ENCODE assay signal across 8 cellular contexts in genomic region chr21:35048706-35049617, GRCh38. TPM values are rescaled to one million over a fixed set of nuclear protein-coding genes. Genes with fewer than 3 reads are reported as not detected.
A peak's percentile ranks its signal among the peaks of the same experiment; 100 is the strongest.
DNase-seq lines count a peak whose midpoint lies in the region; ATAC-seq, FAIRE-seq and TF ChIP-seq lines count a peak whose summit lies in the region.

RUNX1 (minus strand) TSS chr21:35049302.

- 57 to 68% methylated on average over 14 of the region's 14 CpGs for WGBS in esophagus squamous epithelium, 2 donors
- WGBS in psoas muscle, 3 donors = 63 to 76% (median 66%) methylated on average over 14 of the region's 14 CpGs

- peak in 3 of 4 donors; percentile 7 to 40 (median 39) for TF ChIP-seq POLR2A in esophagus squamous epithelium (IDR thresholded peaks at IDR 0.05)

- DNase-seq in GM13976 (ENCODE audit: low spot score) (peak; percentile 72), NOMO-1 treated with DMSO at 0.1 percent for 48 hours (lab: John Stamatoyannopoulos, UW; ENCODE audit: unreplicated experiment) (peak; percentile 98), esophagus squamous epithelium (lab: John Stamatoyannopoulos, UW) (peak; percentile 22), psoas muscle (peak; percentile 32 to 59), BE2C (no peak), D721Med (ENCODE audit: insufficient read length, low spot score) (no peak)
- peak; percentile 67 for DNase-seq in activated CD8-positive, alpha-beta memory T cell treated with anti-CD3 and anti-CD28 coated beads, Interleukin-2, amount 50 U/mL, for 4 hours

- in situ Hi-C loops in GM13976 (cut with MboI; ENCODE audit: low sequenced_read_pairs, unreplicated experiment) = loop anchor here (10.0 kb wide), 1 partner anchor 164 kb away; no protein-coding TSS in a partner anchor

- H3K27me3 ChIP-seq in esophagus squamous epithelium = peaks cover 0 to 14% (median 0%) of the 10 kb centered on the region in 4 donors
- H3K27me3 ChIP-seq in psoas muscle (ENCODE audit: insufficient read depth in 3 of 3, low read length in 2 of 3) = no peaks in the 10 kb centered on the region
- no peaks in the 10 kb centered on the region for H3K27me3 ChIP-seq in BE2C

- FAIRE-seq in D721Med (lab: Jason Lieb, UNC) = no peak

- intact Hi-C loops in esophagus squamous epithelium (cut with DNase I) = loop anchor here (10.0 kb wide), 1 partner anchor 154 kb away; no protein-coding TSS in a partner anchor
- intact Hi-C loops in psoas muscle (cut with DNase I) = loop anchor here (2.0 to 10.0 kb wide), 5 partner anchors 156 to 978 kb away; no protein-coding TSS in a partner anchor

- H3K4me1 ChIP-seq in esophagus squamous epithelium = peaks cover 22 to 51% (median 27%) of the 10 kb centered on the region in 3 donors
- peaks cover 47% of the 10 kb centered on the region for H3K4me1 ChIP-seq in psoas muscle
- no peaks in the 10 kb centered on the region for H3K4me1 ChIP-seq in BE2C

- H3K36me3 ChIP-seq in esophagus squamous epithelium = no peaks in the 10 kb centered on the region
- H3K36me3 ChIP-seq in psoas muscle (ENCODE audit: insufficient read depth in 1 of 2, low read depth in 1 of 2) = peaks cover 0 to 33% of the 10 kb centered on the region in 2 donors
- H3K36me3 ChIP-seq in BE2C = no peaks in the 10 kb centered on the region

- H3K4me3 ChIP-seq in esophagus squamous epithelium (peak within 1 kb of the TSS; percentile 7 to 56 (median 33)), psoas muscle (peak within 1 kb of the TSS; percentile 80), BE2C (ENCODE audit: low read depth, low read length) (no peak within 1 kb of the TSS)

- H3K9me3 ChIP-seq in esophagus squamous epithelium (no peaks in the 10 kb centered on the region), psoas muscle (no peaks in the 10 kb centered on the region), BE2C (no peaks in the 10 kb centered on the region)

- TF ChIP-seq CTCF in GM13976 (IDR thresholded peaks at IDR 0.05; ENCODE audit: borderline replicate concordance, control extremely low read depth, extremely low read depth, insufficient read depth, missing control alignments) (no peak), esophagus squamous epithelium (IDR thresholded peaks at IDR 0.05) (no peak), psoas muscle (IDR thresholded peaks at IDR 0.05) (no peak), BE2C (IDR thresholded peaks at IDR 0.05; ENCODE audit: low read depth, low read length) (no peak), D721Med (IDR thresholded peaks at IDR 0.05; ENCODE audit: insufficient read depth, missing control alignments) (no peak)

- ATAC-seq in HG02759 (IDR thresholded peaks at IDR 0.05; ENCODE audit: unreplicated experiment) (peak; percentile 77), psoas muscle (peak; percentile 16 to 53 (median 32))

- peak within 1 kb of the TSS; percentile 17 to 81 (median 73) for H3K27ac ChIP-seq in esophagus squamous epithelium
- H3K27ac ChIP-seq in psoas muscle = peak within 1 kb of the TSS; percentile 96

RNA-seq across cellular contexts. Expression of gene RUNX1, which starts in this region (rescaled TPM):
- total RNA-seq in esophagus squamous epithelium (10 to 100 TPM in 3 of 4 donors, 1 to 10 TPM in 1; 8.2 to 25.4 (median 18.3) TPM), psoas muscle (100 to 1,000 TPM in 1 of 4 donors, 10 to 100 TPM in 3; 30.1 to 230 (median 55.7) TPM)
- polyA plus RNA-seq in psoas muscle = 10 to 100 TPM in 2 of 3 donors, 1 to 10 TPM in 1; 8.7 to 19.2 (median 13.5) TPM
- polyA plus RNA-seq in BE2C (2012; ENCODE audit: insufficient read depth, insufficient read length, low read depth) = 0.17 TPM

Comparison
In these comparisons a context has a peak if more than half of its experiments do, and no peak if none do; other contexts are left out.
1. DNase-seq: peak in GM13976 (single experiment), NOMO-1 treated with DMSO at 0.1 percent for 48 hours (single experiment), activated CD8-positive, alpha-beta memory T cell treated with anti-CD3 and anti-CD28 coated beads, Interleukin-2, amount 50 U/mL, for 4 hours (single experiment), esophagus squamous epithelium (single experiment) and psoas muscle (2 of 2); none in BE2C (single experiment) and D721Med (single experiment).